ENCODE assay signal across 10 cellular contexts in the genomic region with DNA sequence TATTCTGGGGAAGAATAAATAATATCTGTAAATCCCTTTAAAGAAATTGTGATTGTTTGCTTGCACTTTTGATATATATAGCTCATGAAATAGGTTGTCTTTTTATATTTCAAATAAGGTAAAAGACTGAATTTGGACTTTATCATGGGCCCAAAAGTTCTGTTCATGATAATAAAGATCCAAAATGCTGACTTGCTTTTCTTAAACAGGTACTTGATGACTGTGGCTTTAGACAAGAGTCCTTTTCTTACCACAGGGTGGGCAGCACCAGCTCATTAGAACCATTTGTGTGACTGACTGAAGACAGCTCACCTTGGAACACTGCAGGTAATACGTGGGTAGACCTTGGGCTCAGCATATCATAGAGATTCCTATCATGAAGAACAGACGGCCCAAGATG.
"Had no signal": no experiment of that assay in that cellular context is flagged by ENCODE, and none has a peak within 500 bp of the region (broad histone marks: within the 10 kb centered on the region; RNA-seq: fewer than 3 reads in every experiment).

No MANE protein-coding gene starts in this region.

- H3K4me2 ChIP-seq: GM23338, KMS-11 had no signal

- H3K36me3 ChIP-seq: HAP-1 had no signal

- H3K27ac Mint-ChIP-seq: GM23338, HFFc6 had no signal

- H3K4me3 Mint-ChIP-seq: GM23338, HFFc6 had no signal

- H3K9me3 ChIP-seq: HAP-1 had no signal

- H3K27ac ChIP-seq: HL-60, KMS-11 had no signal

- FAIRE-seq: H1, H54 had no signal

- H2AFZ ChIP-seq: GM23338 had no signal

- H3K4me3 ChIP-seq: GM23338, HAP-1 had no signal

- ATAC-seq: GM23338, HCT116 had no signal

- H3K4me1 ChIP-seq: HAP-1 had no signal

- H3K4me1 Mint-ChIP-seq: GM23338 had no signal

- H3K9ac ChIP-seq: KMS-11 had no signal

- DNase-seq: HFFc6, Karpas-422, KBM-7 had no signal

- H3K9me3 Mint-ChIP-seq: GM23338 had no signal
